ENCODE assay signal across 2 cellular contexts in the genomic region with DNA sequence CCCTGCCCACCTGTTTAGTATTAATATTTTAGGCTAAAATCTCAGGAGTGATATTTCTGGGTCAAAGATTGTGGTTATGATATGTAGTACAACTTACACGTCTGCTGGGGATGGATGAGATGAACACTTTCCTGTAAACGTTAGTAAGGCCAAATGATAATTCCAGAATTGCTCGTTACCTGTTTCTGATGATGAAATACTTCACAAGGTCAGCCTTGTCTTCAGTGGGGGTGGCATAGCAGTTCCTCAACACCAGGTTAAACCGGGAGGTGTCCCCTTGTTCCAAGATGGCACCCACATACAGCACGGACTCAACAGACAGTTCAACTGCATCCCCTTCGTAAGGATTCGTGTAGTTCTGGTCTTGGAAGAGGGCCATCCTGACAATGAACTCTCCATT.
TF ChIP-seq lines count a peak whose summit lies in the region.

No MANE protein-coding gene starts in this region.

TF ChIP-seq in HepG2, 621 proteins besides CTCF, POLR2A, EP300 and RAD21:
- TF ChIP-seq SNAPC5 (CRISPR knock-in tag; IDR thresholded peaks at IDR 0.05; ENCODE audit: borderline replicate concordance) (no peak), CEBPB (IDR thresholded peaks at IDR 0.05; ENCODE audit: borderline replicate concordance, low read depth, low read length) (peak; percentile 61; the same call in 1 of the 2 replicates), ATF7 (IDR thresholded peaks at IDR 0.05) (peak; percentile 57), ATF7 (CRISPR knock-in tag; IDR thresholded peaks at IDR 0.05) (no peak), MAF1 (CRISPR knock-in tag; IDR thresholded peaks at IDR 0.05; ENCODE audit: borderline replicate concordance) (no peak), TBX2 (CRISPR knock-in tag; IDR thresholded peaks at IDR 0.05; ENCODE audit: borderline replicate concordance) (no peak), HOXA9 (CRISPR knock-in tag; IDR thresholded peaks at IDR 0.05; ENCODE audit: borderline replicate concordance) (no peak)
- TF ChIP-seq, protein P1, sequence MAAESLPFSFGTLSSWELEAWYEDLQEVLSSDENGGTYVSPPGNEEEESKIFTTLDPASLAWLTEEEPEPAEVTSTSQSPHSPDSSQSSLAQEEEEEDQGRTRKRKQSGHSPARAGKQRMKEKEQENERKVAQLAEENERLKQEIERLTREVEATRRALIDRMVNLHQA (CRISPR knock-in tag; IDR thresholded peaks at IDR 0.05): no peak
- TF ChIP-seq, protein P2, sequence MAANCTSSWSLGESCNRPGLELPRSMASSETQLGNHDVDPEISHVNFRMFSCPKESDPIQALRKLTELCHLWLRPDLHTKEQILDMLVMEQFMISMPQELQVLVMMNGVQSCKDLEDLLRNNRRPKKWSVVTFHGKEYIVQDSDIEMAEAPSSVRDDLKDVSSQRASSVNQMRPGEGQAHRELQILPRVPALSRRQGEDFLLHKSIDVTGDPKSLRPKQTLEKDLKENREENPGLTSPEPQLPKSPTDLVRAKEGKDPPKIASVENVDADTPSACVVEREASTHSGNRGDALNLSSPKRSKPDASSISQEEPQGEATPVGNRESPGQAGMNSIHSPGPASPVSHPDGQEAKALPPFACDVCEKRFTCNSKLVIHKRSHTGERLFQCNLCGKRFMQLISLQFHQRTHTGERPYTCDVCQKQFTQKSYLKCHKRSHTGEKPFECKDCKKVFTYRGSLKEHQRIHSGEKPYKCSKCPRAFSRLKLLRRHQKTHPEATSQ (CRISPR knock-in tag; IDR thresholded peaks at IDR 0.05; ENCODE audit: borderline replicate concordance): no peak

TF ChIP-seq in K562, 482 proteins besides CTCF, POLR2A, EP300 and RAD21:
- TF ChIP-seq, protein P3, sequence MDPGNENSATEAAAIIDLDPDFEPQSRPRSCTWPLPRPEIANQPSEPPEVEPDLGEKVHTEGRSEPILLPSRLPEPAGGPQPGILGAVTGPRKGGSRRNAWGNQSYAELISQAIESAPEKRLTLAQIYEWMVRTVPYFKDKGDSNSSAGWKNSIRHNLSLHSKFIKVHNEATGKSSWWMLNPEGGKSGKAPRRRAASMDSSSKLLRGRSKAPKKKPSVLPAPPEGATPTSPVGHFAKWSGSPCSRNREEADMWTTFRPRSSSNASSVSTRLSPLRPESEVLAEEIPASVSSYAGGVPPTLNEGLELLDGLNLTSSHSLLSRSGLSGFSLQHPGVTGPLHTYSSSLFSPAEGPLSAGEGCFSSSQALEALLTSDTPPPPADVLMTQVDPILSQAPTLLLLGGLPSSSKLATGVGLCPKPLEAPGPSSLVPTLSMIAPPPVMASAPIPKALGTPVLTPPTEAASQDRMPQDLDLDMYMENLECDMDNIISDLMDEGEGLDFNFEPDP (CRISPR knock-in tag; IDR thresholded peaks at IDR 0.05): no peak
- TF ChIP-seq, protein P4, sequence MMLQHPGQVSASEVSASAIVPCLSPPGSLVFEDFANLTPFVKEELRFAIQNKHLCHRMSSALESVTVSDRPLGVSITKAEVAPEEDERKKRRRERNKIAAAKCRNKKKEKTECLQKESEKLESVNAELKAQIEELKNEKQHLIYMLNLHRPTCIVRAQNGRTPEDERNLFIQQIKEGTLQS (IDR thresholded peaks at IDR 0.05): 0 out of 2 replicates have a peak, but pooled peaks have one; percentile 7
- TF ChIP-seq, protein P4 (CRISPR knock-in tag; conservative IDR thresholded peaks at IDR 0.05): no peak
- TF ChIP-seq CEBPG (CRISPR knock-in tag; IDR thresholded peaks at IDR 0.05) (no peak), CEBPG (tag; conservative IDR thresholded peaks at IDR 0.05 in 1 of 2, IDR thresholded peaks at IDR 0.05 in 1 of 2) (no peak)
